Comparison of ENCODE assay signal across 11 cellular contexts in genomic region chr16:50303041-50303604, GRCh38. TPM values are rescaled to one million over a fixed set of nuclear protein-coding genes. Genes with fewer than 3 reads are reported as not detected.
DNase-seq lines count a peak whose midpoint lies in the region; ATAC-seq lines count a peak whose summit lies in the region.
"Had no signal": no experiment of that assay in that cellular context is flagged by ENCODE, and none has a peak within 500 bp of the region (broad histone marks: within the 10 kb centered on the region; RNA-seq: fewer than 3 reads in every experiment).

No MANE protein-coding gene starts in this region.

- no peak overlapping the region for H3K4me2 ChIP-seq in mesendoderm (ENCODE audit: low read length)

- H3K4me1 ChIP-seq in aorta (ENCODE audit: control insufficient read depth in 1 of 2, insufficient read depth in 2 of 2, low read length in 2 of 2) (no peaks in the 10 kb centered on the region), mesendoderm (ENCODE audit: control insufficient read depth, low read depth, low read length) (no peaks in the 10 kb centered on the region)

- no peaks in the 10 kb centered on the region for H3K9me3 ChIP-seq in aorta (ENCODE audit: control insufficient read depth, low read length)

- H3K9ac ChIP-seq in mesendoderm (ENCODE audit: low read length) = no peak overlapping the region

- H3K27ac ChIP-seq in aorta (ENCODE audit: low read depth in 1 of 2, low read length in 2 of 2) (no peak overlapping the region), mesendoderm (ENCODE audit: low read depth, low read length) (no peak overlapping the region)

- H2BK120ac ChIP-seq in mesendoderm (ENCODE audit: low read depth, low read length) = no peak overlapping the region

- DNase-seq in cardiac septum (ENCODE audit: low spot score) = peak; percentile 66
- DNase-seq in left cardiac atrium = no peak
- peak; percentile 52 for DNase-seq in astrocyte of the hippocampus (ENCODE audit: low read depth, low spot score)
- DNase-seq in mesenteric fat pad (ENCODE audit: low spot score) = peak; percentile 68
- DNase-seq in aorta = peak; percentile 21 to 25
- no peak for DNase-seq in mesendoderm
- no peak for DNase-seq in anterior cingulate cortex (lab: John Stamatoyannopoulos, UW)
- no peak for DNase-seq in stimulated activated CD4-positive, alpha-beta T cell treated with anti-CD3 and anti-CD28 coated beads, Interleukin-4, amount 100 ng/mL, for 1 hour
- DNase-seq: KG1; NCI-H187 treated with DMSO at 0.1 percent for 48 hours; NK-92 treated with Interleukin-12 subunit alpha and Interleukin-12 subunit beta, amount 100 ng/mL, for 24 hours had no signal

- H3K27me3 ChIP-seq in aorta (ENCODE audit: control insufficient read depth in 1 of 2, insufficient read depth in 2 of 2, low read length in 1 of 2) (no peaks in the 10 kb centered on the region), mesendoderm (ENCODE audit: insufficient read depth, low read length, poor library complexity) (no peaks in the 10 kb centered on the region)

- H3K18ac ChIP-seq in mesendoderm (ENCODE audit: low read length) = no peak overlapping the region

- H2BK15ac ChIP-seq in mesendoderm (replicated peaks; ENCODE audit: low read depth) = no peak overlapping the region

- H3K36me3 ChIP-seq in aorta (ENCODE audit: control insufficient read depth in 1 of 2, insufficient read depth in 2 of 2, low read length in 1 of 2) = no peaks in the 10 kb centered on the region
- H3K36me3 ChIP-seq in mesendoderm (ENCODE audit: control insufficient read depth, insufficient read depth, low read length) = no peaks in the 10 kb centered on the region

- no peak overlapping the region for H2AK5ac ChIP-seq in mesendoderm (ENCODE audit: low read length)

- no peak overlapping the region for H4K5ac ChIP-seq in mesendoderm (ENCODE audit: low read length)

- H3K79me1 ChIP-seq in mesendoderm (ENCODE audit: low read length) = no peaks in the 10 kb centered on the region

- H3K4me3 ChIP-seq in aorta (ENCODE audit: low read length in 2 of 2) = no peak overlapping the region
- no peak overlapping the region for H3K4me3 ChIP-seq in mesendoderm (ENCODE audit: low read length)

- no peak overlapping the region for H3K23ac ChIP-seq in mesendoderm (ENCODE audit: low read length)

- H2BK5ac ChIP-seq in mesendoderm (ENCODE audit: low read length) = no peak overlapping the region

- no peaks in the 10 kb centered on the region for H3K79me2 ChIP-seq in mesendoderm (ENCODE audit: control insufficient read depth, insufficient read depth, low read length)

- intact Hi-C loops in cardiac septum (cut with DNase I) (no loop called here), left cardiac atrium (cut with DNase I) (no loop called here), aorta (cut with DNase I) (no loop called here)

- H4K8ac ChIP-seq in mesendoderm (ENCODE audit: low read depth, low read length) = no peak overlapping the region

- no peak overlapping the region for H3K4ac ChIP-seq in mesendoderm (ENCODE audit: low read depth, low read length)

- no peak overlapping the region for H3K56ac ChIP-seq in mesendoderm (ENCODE audit: low read length)

- no peak for ATAC-seq in left cardiac atrium
- no peak for ATAC-seq in aorta (ENCODE audit: low FRiP score)

- WGBS in aorta, 2 donors = 93% methylated on average over 11 of the region's 11 CpGs
- WGBS in mesendoderm (ENCODE audit: extremely low coverage, insufficient coverage, low lambda C conversion rate) = no CpG with 5 or more reads among the region's 11 CpGs

RNA-seq across cellular contexts. Expression of gene ADCY7, which starts 36.8 kb away (rescaled TPM):
- 6.2 TPM for total RNA-seq in cardiac septum
- total RNA-seq in left cardiac atrium = 10 to 100 TPM; 14.3 to 23.7 TPM
- 26.8 TPM for total RNA-seq in mesenteric fat pad
- 10 to 100 TPM; 32.7 to 75.8 TPM for total RNA-seq in aorta
- 1 to 10 TPM; 4.0 to 7.8 TPM for polyA plus RNA-seq in aorta
- polyA plus RNA-seq in mesendoderm (2013, experiment 1 of 2) = 0.58 TPM
- 0.84 TPM for polyA plus RNA-seq in mesendoderm (2013, experiment 2 of 2)

Comparison
In these comparisons a context has a peak if more than half of its experiments do, and no peak if none do; other contexts are left out.
1. DNase-seq: peak in cardiac septum (single experiment), astrocyte of the hippocampus (single experiment), mesenteric fat pad (single experiment) and aorta (2 of 2); none in left cardiac atrium (single experiment), mesendoderm (single experiment), anterior cingulate cortex (0 of 58) and stimulated activated CD4-positive, alpha-beta T cell treated with anti-CD3 and anti-CD28 coated beads, Interleukin-4, amount 100 ng/mL, for 1 hour (single experiment).